Comparison of ENCODE assay signal across 30 cellular contexts in genomic region chr6:77715588-77715987, GRCh38.
A peak's percentile ranks its signal among the peaks of the same experiment; 100 is the strongest.
DNase-seq lines count a peak whose midpoint lies in the region; ATAC-seq, FAIRE-seq and TF ChIP-seq lines count a peak whose summit lies in the region.
"Had no signal": no experiment of that assay in that cellular context is flagged by ENCODE, and none has a peak within 500 bp of the region (broad histone marks: within the 10 kb centered on the region; RNA-seq: fewer than 3 reads in every experiment).

No MANE protein-coding gene starts in this region.

- H3K27me3 ChIP-seq in HUES6 (ENCODE audit: control insufficient read depth, insufficient read depth, low read length) = no peaks in the 10 kb centered on the region
- H3K27me3 ChIP-seq in K562 (ENCODE audit: control insufficient read depth in 2 of 2, insufficient read depth in 2 of 2, low read length in 2 of 2) = no peaks in the 10 kb centered on the region
- no peaks in the 10 kb centered on the region for H3K27me3 ChIP-seq in suprapubic skin
- H3K27me3 ChIP-seq in dorsolateral prefrontal cortex = no peaks in the 10 kb centered on the region
- H3K27me3 ChIP-seq: BE2C, BLaER1 had no signal

- no peaks in the 10 kb centered on the region for H3K36me3 Mint-ChIP-seq in T-cell
- H3K36me3 Mint-ChIP-seq: CD14-positive monocyte; CD4-positive, alpha-beta memory T cell; CD4-positive, CD25-positive, alpha-beta regulatory T cell; CD8-positive, alpha-beta memory T cell had no signal

- no peak for TF ChIP-seq RAD21 in K562 (CRISPR knock-in tag; conservative IDR thresholded peaks at IDR 0.05 in 1 of 2, IDR thresholded peaks at IDR 0.05 in 1 of 2)

- H3K4me2 ChIP-seq in K562 (ENCODE audit: insufficient read depth, low read length) = no peak overlapping the region
- H3K4me2 ChIP-seq: BLaER1 had no signal

- H3K9ac ChIP-seq in HUES6 (ENCODE audit: low read length) (no peak overlapping the region), K562 (ENCODE audit: insufficient read depth in 1 of 2, low read depth in 2 of 2, low read length in 2 of 2) (no peak overlapping the region), kidney (ENCODE audit: low read length in 2 of 2) (no peak overlapping the region)
- H3K9ac ChIP-seq: BLaER1 had no signal

- TF ChIP-seq POLR2A in K562 (conservative IDR thresholded peaks at IDR 0.05) (no peak), suprapubic skin (IDR thresholded peaks at IDR 0.05) (no peak)

- TF ChIP-seq CTCF in K562 (IDR thresholded peaks at IDR 0.05 in 2 of 3, conservative IDR thresholded peaks at IDR 0.05 in 1 of 3; ENCODE audit: insufficient read depth in 2 of 3, low read depth in 1 of 3, low read length in 3 of 3) (no peak), kidney (IDR thresholded peaks at IDR 0.05; ENCODE audit: borderline replicate concordance, extremely low read depth, insufficient read depth) (no peak), suprapubic skin (IDR thresholded peaks at IDR 0.05) (no peak), dorsolateral prefrontal cortex (IDR thresholded peaks at IDR 0.05 in 54 of 56, conservative IDR thresholded peaks at IDR 0.05 in 2 of 56; ENCODE audit: low read depth in 1 of 56, partially characterized antibody in 56 of 56) (no peak)

- BruUV-seq in K562 (replicated peaks; lab: Mats Ljungman, UMichigan) = no TSS peak

- ATAC-seq in K562 (no peak), T-cell (replicated peaks in 1 of 4) (no peak), GM19351 (IDR thresholded peaks at IDR 0.05; ENCODE audit: unreplicated experiment) (no peak)
- ATAC-seq: GM12878 had no signal

- no peak overlapping the region for H3K4me3 Mint-ChIP-seq in T-cell
- H3K4me3 Mint-ChIP-seq: CD14-positive monocyte; CD4-positive, alpha-beta memory T cell; CD8-positive, alpha-beta memory T cell had no signal

- in situ Hi-C loops in K562 (cut with MboI) = no loop called here

- H3K9me1 ChIP-seq in K562 (ENCODE audit: control insufficient read depth, insufficient read depth, low read length) = no peaks in the 10 kb centered on the region

- H3K27ac ChIP-seq in HUES6 (ENCODE audit: low read depth, low read length) (peak overlapping the region; percentile 85; the same call in 1 of the 2 replicates), K562 (ENCODE audit: extremely low read depth, low read depth, low read length) (no peak overlapping the region), kidney (ENCODE audit: low read depth in 2 of 2, low read length in 2 of 2) (no peak overlapping the region), suprapubic skin (no peak overlapping the region), dorsolateral prefrontal cortex (no peak overlapping the region)
- H3K27ac ChIP-seq: BLaER1 had no signal

- CTCF ChIA-PET in K562 (lab: Yijun Ruan, JAX; ENCODE audit: low intra/inter-chr PET ratio) = no interaction called here
- CTCF ChIA-PET in T-cell (lab: Charles Lee) = no interaction called here

- no peaks in the 10 kb centered on the region for H3K9me3 ChIP-seq in HUES6 (ENCODE audit: control insufficient read depth, insufficient read depth, low read depth, low read length)
- H3K9me3 ChIP-seq in K562 (replicated peaks; ENCODE audit: control insufficient read depth, insufficient read depth, low read depth, low read length) = no peaks in the 10 kb centered on the region
- H3K9me3 ChIP-seq in kidney (ENCODE audit: control insufficient read depth in 1 of 2, low read length in 2 of 2) = no peaks in the 10 kb centered on the region
- no peaks in the 10 kb centered on the region for H3K9me3 ChIP-seq in suprapubic skin
- H3K9me3 ChIP-seq: BE2C, BLaER1 had no signal

- FAIRE-seq in K562 (lab: Jason Lieb, UNC) = no peak
- FAIRE-seq in kidney (lab: Jason Lieb, UNC) = peak; percentile 8
- FAIRE-seq: A204.1, GM12878, GM12892, GM18507, GM19239 had no signal

- TF ChIP-seq EP300 in K562 (IDR thresholded peaks at IDR 0.05; ENCODE audit: low read length) = no peak
- no peak for TF ChIP-seq EP300 in suprapubic skin (IDR thresholded peaks at IDR 0.05)

- H3K79me2 ChIP-seq in K562 (ENCODE audit: control insufficient read depth, insufficient read depth, low read length) = no peaks in the 10 kb centered on the region

- WGBS in K562 (ENCODE audit: insufficient coverage, low coverage, missing lambda C conversion rate) = 2% methylated on average over 6 of the region's 6 CpGs
- 70% methylated on average over 6 of the region's 6 CpGs for WGBS in suprapubic skin

- intact Hi-C loops in K562 (cut with micrococcal nuclease) (no loop called here), kidney (cut with DNase I) (no loop called here), dorsolateral prefrontal cortex (cut with DNase I) (no loop called here)

- DNase-seq in NCI-H82 (lab: John Stamatoyannopoulos, UW) (peak; percentile 8), K562 (ENCODE audit: extremely low read depth in 1 of 4, low spot score in 3 of 4) (no peak), kidney (no peak), T-cell (no peak), suprapubic skin (ENCODE audit: low spot score in 2 of 2) (no peak), dorsolateral prefrontal cortex (no peak)
- DNase-seq: 8988T; ACHN; BE2C; C1 segment of cervical spinal cord; CD4-positive, alpha-beta memory T cell; CD4-positive, CD25-positive, alpha-beta regulatory T cell; CD8-positive, alpha-beta memory T cell; COR-L47; DMS 273 treated with DMSO at 0.1 percent for 48 hours; DMS153; DMS53; DMS79; DND-41; EL; GDM1 had no signal

- H3K36me3 ChIP-seq in HUES6 (ENCODE audit: control insufficient read depth, insufficient read depth, low read length) (no peaks in the 10 kb centered on the region), K562 (ENCODE audit: control insufficient read depth, insufficient read depth, low read length) (no peaks in the 10 kb centered on the region), kidney (ENCODE audit: control insufficient read depth in 1 of 2, insufficient read depth in 2 of 2, low read length in 2 of 2) (no peaks in the 10 kb centered on the region), suprapubic skin (no peaks in the 10 kb centered on the region)
- H3K36me3 ChIP-seq: BE2C, BLaER1 had no signal

- H3K4me1 ChIP-seq in HUES6 (ENCODE audit: control insufficient read depth, insufficient read depth, low read length) (peaks cover 10% of the 10 kb centered on the region), K562 (replicated peaks in 1 of 2; ENCODE audit: control insufficient read depth in 2 of 2, insufficient read depth in 2 of 2, low read length in 2 of 2) (no peaks in the 10 kb centered on the region), kidney (ENCODE audit: control insufficient read depth in 1 of 2, insufficient read depth in 1 of 2, low read depth in 1 of 2, low read length in 2 of 2) (no peaks in the 10 kb centered on the region), suprapubic skin (no peaks in the 10 kb centered on the region)
- H3K4me1 ChIP-seq: BE2C, BLaER1 had no signal

- no peak overlapping the region for H3K4me3 ChIP-seq in HUES6 (ENCODE audit: low read depth, low read length)
- H3K4me3 ChIP-seq in K562 = no peak overlapping the region
- H3K4me3 ChIP-seq in kidney (ENCODE audit: low read length in 2 of 2) = no peak overlapping the region
- no peak overlapping the region for H3K4me3 ChIP-seq in suprapubic skin
- no peak overlapping the region for H3K4me3 ChIP-seq in dorsolateral prefrontal cortex
- H3K4me3 ChIP-seq: BLaER1, GM12878 had no signal

- POLR2A ChIA-PET in K562 (lab: Yijun Ruan, JAX) = no interaction called here
- POLR2A ChIA-PET in T-cell (lab: Charles Lee) = interaction anchor here in 1 of 2 donors (0.5 kb wide), 1 partner anchor 948 kb away, joined by 4 read pairs; no protein-coding TSS in a partner anchor

- no peaks in the 10 kb centered on the region for H3K27me3 Mint-ChIP-seq in T-cell
- H3K27me3 Mint-ChIP-seq: CD4-positive, alpha-beta memory T cell; CD4-positive, CD25-positive, alpha-beta regulatory T cell; CD8-positive, alpha-beta memory T cell had no signal

- no peak overlapping the region for H2AFZ ChIP-seq in K562 (ENCODE audit: low read depth, low read length)

- no peak overlapping the region for H3K27ac Mint-ChIP-seq in T-cell
- H3K27ac Mint-ChIP-seq: CD14-positive monocyte; CD4-positive, alpha-beta memory T cell; CD4-positive, CD25-positive, alpha-beta regulatory T cell; CD8-positive, alpha-beta memory T cell had no signal

- no peaks in the 10 kb centered on the region for H3K4me1 Mint-ChIP-seq in T-cell
- H3K4me1 Mint-ChIP-seq: CD14-positive monocyte; CD4-positive, alpha-beta memory T cell; CD4-positive, CD25-positive, alpha-beta regulatory T cell; CD8-positive, alpha-beta memory T cell had no signal

- peaks cover 3 to 23% (median 8%) of the 10 kb centered on the region in 3 donors for H3K9me3 Mint-ChIP-seq in T-cell

- no peaks in the 10 kb centered on the region for H4K20me1 ChIP-seq in K562 (replicated peaks; ENCODE audit: control insufficient read depth, insufficient read depth, low read length)
- H4K20me1 ChIP-seq: BLaER1 had no signal

TF ChIP-seq in K562, 482 proteins besides CTCF, POLR2A, EP300 and RAD21:
- TF ChIP-seq ARID2 (IDR thresholded peaks at IDR 0.05) (no peak), TFE3 (CRISPR knock-in tag; IDR thresholded peaks at IDR 0.05) (peak; percentile 88)
